In genomic region chr10:33843379-33843778, GRCh38 we compare ENCODE assay signal across 8 cellular contexts.
"Had no signal": no experiment of that assay in that cellular context is flagged by ENCODE, and none has a peak within 500 bp of the region (broad histone marks: within the 10 kb centered on the region; RNA-seq: fewer than 3 reads in every experiment).

No MANE protein-coding gene starts in this region.

- ATAC-seq: GM12878 had no signal

- H3K4me3 ChIP-seq: GM12878 had no signal

- DNase-seq: GDM1, GF-D8 had no signal

- FAIRE-seq: G401.6, GM12878, GM12891, GM12892, GM18507, GM19239 had no signal
